In the genomic region with DNA sequence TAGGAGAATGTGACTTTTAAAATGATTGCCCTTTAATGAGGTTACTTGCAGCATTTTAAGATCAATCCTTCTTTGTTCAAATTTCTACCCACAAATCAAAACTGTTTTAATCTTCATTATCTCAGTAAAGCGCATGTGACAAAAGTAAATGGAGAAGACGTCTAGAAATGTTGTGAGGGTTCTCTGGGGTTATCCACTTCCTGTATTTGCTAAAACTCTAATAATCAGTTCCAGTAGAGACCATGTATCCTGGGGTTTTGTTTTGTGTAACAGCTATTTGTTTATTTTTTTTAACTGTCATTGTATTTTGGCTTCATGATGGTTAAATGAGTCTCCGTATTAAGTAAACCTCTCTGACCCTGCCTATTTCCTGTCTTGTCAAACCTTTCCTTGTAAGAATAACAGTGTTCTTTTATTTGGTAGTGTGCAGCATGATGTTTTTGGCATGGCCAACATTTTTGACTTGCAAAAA, we compare ENCODE assay signal across 10 cellular contexts. TPM values are rescaled to one million over a fixed set of nuclear protein-coding genes. Genes with fewer than 3 reads are reported as not detected.
DNase-seq lines count a peak whose midpoint lies in the region; TF ChIP-seq lines count a peak whose summit lies in the region.
"Had no signal": no experiment of that assay in that cellular context is flagged by ENCODE, and none has a peak within 500 bp of the region (broad histone marks: within the 10 kb centered on the region; RNA-seq: fewer than 3 reads in every experiment).

No MANE protein-coding gene starts in this region.

- H4K20me1 ChIP-seq in smooth muscle cell (ENCODE audit: low read depth) = no peaks in the 10 kb centered on the region

- DNase-seq in GM13977 (ENCODE audit: low spot score) = peak; percentile 13
- peak; percentile 5 for DNase-seq in NCI-H748 treated with DMSO at 0.1 percent for 48 hours (lab: John Stamatoyannopoulos, UW)
- peak; percentile 70 for DNase-seq in fibroblast of gingiva (ENCODE audit: low read depth)
- DNase-seq in smooth muscle cell (lab: John Stamatoyannopoulos, UW; ENCODE audit: unreplicated experiment) = no peak
- DNase-seq in Peyer's patch = no peak
- no peak for DNase-seq in G401 (ENCODE audit: low spot score)
- no peak for DNase-seq in WERI-Rb-1
- no peak for DNase-seq in NCI-H1092 treated with DMSO at 0.1 percent for 48 hours (lab: John Stamatoyannopoulos, UW)
- DNase-seq: activated T-cell treated with anti-CD3 and anti-CD28 coated beads, Interleukin-2, amount 50 U/mL, for 48 hours; NCI-H2107 had no signal

- H3K4me1 ChIP-seq in smooth muscle cell (ENCODE audit: low read depth) (peaks cover 7% of the 10 kb centered on the region), Peyer's patch (no peaks in the 10 kb centered on the region)

- H3K27ac ChIP-seq in smooth muscle cell (ENCODE audit: low read depth) (no peak overlapping the region), Peyer's patch (no peak overlapping the region), WERI-Rb-1 (no peak overlapping the region)

- no peaks in the 10 kb centered on the region for H3K79me2 ChIP-seq in smooth muscle cell (ENCODE audit: low read depth)

- no peak overlapping the region for H3K9ac ChIP-seq in smooth muscle cell (ENCODE audit: low read depth)

- 26% methylated on average over 3 of the region's 3 CpGs for WGBS in smooth muscle cell (ENCODE audit: low lambda C conversion rate)

- H3K9me3 ChIP-seq in smooth muscle cell (replicated peaks; ENCODE audit: low read depth) (no peaks in the 10 kb centered on the region), Peyer's patch (no peaks in the 10 kb centered on the region), WERI-Rb-1 (ENCODE audit: severe bottlenecking) (no peaks in the 10 kb centered on the region)

- H3K27me3 ChIP-seq in smooth muscle cell (ENCODE audit: low read depth) (no peaks in the 10 kb centered on the region), Peyer's patch (no peaks in the 10 kb centered on the region), WERI-Rb-1 (ENCODE audit: insufficient read depth, low read depth, severe bottlenecking) (no peaks in the 10 kb centered on the region)

- H3K4me3 ChIP-seq in smooth muscle cell (no peak overlapping the region), Peyer's patch (no peak overlapping the region), WERI-Rb-1 (ENCODE audit: low read depth, low read length) (no peak overlapping the region)

- in situ Hi-C loops in GM13977 (cut with MboI; ENCODE audit: low pct_unique_long_range_greater_than_20kb, low sequenced_read_pairs, unreplicated experiment) (loop anchor here (25.0 kb wide), 2 partner anchors 454 to 1054 kb away; partner anchors contain the start of genes CEP152 and FGF7), G401 (cut with HindIII; ENCODE audit: low sequenced_read_pairs) (no loop called here)

- peak overlapping the region; percentile 47 for H2AFZ ChIP-seq in smooth muscle cell (ENCODE audit: low read depth)

- H3F3A ChIP-seq in smooth muscle cell (ENCODE audit: low read depth) = no peaks in the 10 kb centered on the region

- TF ChIP-seq POLR2A in Peyer's patch (IDR thresholded peaks at IDR 0.05) = no peak

- H3K36me3 ChIP-seq in smooth muscle cell (ENCODE audit: low read depth) (no peaks in the 10 kb centered on the region), Peyer's patch (no peaks in the 10 kb centered on the region), WERI-Rb-1 (no peaks in the 10 kb centered on the region)

- peak overlapping the region; percentile 28 for H3K4me2 ChIP-seq in smooth muscle cell

- TF ChIP-seq CTCF in GM13977 (IDR thresholded peaks at IDR 0.05; ENCODE audit: extremely low read depth, insufficient read depth, missing control alignments) (no peak), smooth muscle cell (IDR thresholded peaks at IDR 0.05; ENCODE audit: borderline replicate concordance, insufficient read depth, poor library complexity, severe bottlenecking) (no peak), Peyer's patch (IDR thresholded peaks at IDR 0.05) (no peak), WERI-Rb-1 (IDR thresholded peaks at IDR 0.05; ENCODE audit: low read depth, low read length) (no peak)

RNA-seq across cellular contexts. Expression of gene DUT, which starts 27.5 kb away (rescaled TPM):
- total RNA-seq in smooth muscle cell = 80.4 and 94.6 TPM in 2 replicates
- 100 and 116 TPM in 2 replicates for polyA plus RNA-seq in smooth muscle cell
- total RNA-seq in Peyer's patch = 10 to 100 TPM; 13.7 to 97.4 (median 37.1) TPM
- 159 and 182 TPM in 2 replicates for total RNA-seq in G401 (2014; rRNA removed; shearing (Covaris generic))

Comparison
In these comparisons a context has a peak if more than half of its experiments do, and no peak if none do; other contexts are left out.
1. DNase-seq: peak in GM13977 (single experiment), NCI-H748 treated with DMSO at 0.1 percent for 48 hours (single experiment) and fibroblast of gingiva (single experiment); none in smooth muscle cell (single experiment), Peyer's patch (0 of 3), G401 (single experiment), WERI-Rb-1 (single experiment) and NCI-H1092 treated with DMSO at 0.1 percent for 48 hours (single experiment).